In genomic region chr20:38706482-38706881, GRCh38 we compare ENCODE assay signal across 1 cellular context.
TF ChIP-seq lines count a peak whose summit lies in the region.

No MANE protein-coding gene starts in this region.

TF ChIP-seq in H1, 55 proteins besides CTCF, POLR2A, EP300 and RAD21:
- TF ChIP-seq RXRA (IDR thresholded peaks at IDR 0.05; ENCODE audit: insufficient read depth, low read depth, low read length), result no peak
- TF ChIP-seq GABPA (IDR thresholded peaks at IDR 0.05; ENCODE audit: borderline replicate concordance, insufficient read depth, low read length), result no peak
